Comparison of ENCODE assay signal across 1 cellular context in genomic region chr11:26332572-26332915, GRCh38.
TF ChIP-seq lines count a peak whose summit lies in the region.

No MANE protein-coding gene starts in this region.

TF ChIP-seq in H1, 55 proteins besides CTCF, POLR2A, EP300 and RAD21 (continued from another document):
- TF ChIP-seq CHD7 (IDR thresholded peaks at IDR 0.05; ENCODE audit: insufficient replicate concordance, low read length) (no peak), RXRA (IDR thresholded peaks at IDR 0.05; ENCODE audit: insufficient read depth, low read depth, low read length) (no peak), ZNF274 (IDR thresholded peaks at IDR 0.05; ENCODE audit: borderline replicate concordance, extremely low read depth, low read length) (no peak), SIRT6 (IDR thresholded peaks at IDR 0.05; ENCODE audit: low read length) (no peak), ATF3 (IDR thresholded peaks at IDR 0.05; ENCODE audit: insufficient read depth, low read depth, low read length) (no peak), CHD2 (IDR thresholded peaks at IDR 0.05; ENCODE audit: low read length) (no peak), CEBPB (IDR thresholded peaks at IDR 0.05; ENCODE audit: low read depth, low read length) (no peak), YY1 (IDR thresholded peaks at IDR 0.05; ENCODE audit: low read depth, low read length) (no peak), NANOG (IDR thresholded peaks at IDR 0.05; ENCODE audit: insufficient read depth, low read depth, low read length, poor library complexity, severe bottlenecking) (no peak), EGR1 (IDR thresholded peaks at IDR 0.05; ENCODE audit: borderline replicate concordance, low read depth, low read length) (no peak), NRF1 (IDR thresholded peaks at IDR 0.05; ENCODE audit: low read depth, low read length) (no peak), RBBP5 (IDR thresholded peaks at IDR 0.05; ENCODE audit: borderline replicate concordance, low read depth, low read length) (no peak), BCL11A (IDR thresholded peaks at IDR 0.05; ENCODE audit: low read depth in 2 of 2, low read length in 2 of 2) (no peak), JUND (IDR thresholded peaks at IDR 0.05; ENCODE audit: low read length) (no peak), EZH2 (IDR thresholded peaks at IDR 0.05; ENCODE audit: low read depth, low read length, severe bottlenecking) (no peak)
TF ChIP-seq in H1: peak in this region for 0.
